25 cellular contexts compared by ENCODE assay signal in genomic region chr9:71072587-71072986, GRCh38. TPM values are rescaled to one million over a fixed set of nuclear protein-coding genes. Genes with fewer than 3 reads are reported as not detected.
"Had no signal": no experiment of that assay in that cellular context is flagged by ENCODE, and none has a peak within 500 bp of the region (broad histone marks: within the 10 kb centered on the region; RNA-seq: fewer than 3 reads in every experiment).

No MANE protein-coding gene starts in this region.

- H3K9me3 ChIP-seq: gastroesophageal sphincter, heart right ventricle, neutrophil, right lobe of liver, stomach, thyroid gland, vagina had no signal

- H3K27me3 ChIP-seq: dorsolateral prefrontal cortex, gastroesophageal sphincter, heart right ventricle, neutrophil, right lobe of liver, stomach, thyroid gland, vagina had no signal

- DNase-seq: dorsolateral prefrontal cortex; effector CD4-positive, alpha-beta T cell; glutamatergic neuron; heart right ventricle; hippocampal formation; kidney glomerular epithelial cell; left ventricle myocardium superior; naive B cell; right lobe of liver; stimulated activated CD4-positive, alpha-beta T cell treated with anti-CD3 and anti-CD28 coated beads, Interleukin-12 subunit alpha, Interleukin-12 subunit beta, amount 100 ng/mL, for 4 hours; stimulated activated CD4-positive, alpha-beta T cell treated with anti-CD3 and anti-CD28 coated beads, Interleukin-1b, Interleukin-23, amount 100 ng/mL, for 48 hours; stimulated activated CD4-positive, alpha-beta T cell treated with anti-CD3 and anti-CD28 coated beads, Interleukin-4, amount 100 ng/mL, for 24 hours; stimulated activated naive CD4-positive, alpha-beta T cell treated with Interleukin-2 at 50 U/mL for 16 hours; stomach; thyroid gland; trophoblast cell had no signal

- H3K27ac ChIP-seq: dorsolateral prefrontal cortex, gastroesophageal sphincter, heart right ventricle, neutrophil, parathyroid adenoma, right lobe of liver, stomach, thyroid gland, vagina had no signal

- H2AFZ ChIP-seq: parathyroid adenoma had no signal

- ATAC-seq: gastroesophageal sphincter; heart right ventricle; left ventricle myocardium superior; natural killer cell treated with Interleukin-12 subunit alpha and Interleukin-12 subunit beta and Interleukin-15 and Interleukin-18, amount 100 ng/mL, for 72 hours; right lobe of liver; stimulated activated effector memory CD8-positive, alpha-beta T cell treated with anti-CD3 and anti-CD28 coated beads, Interleukin-12 subunit alpha, Interleukin-12 subunit beta, amount 100 ng/mL, for 72 hours had no signal

- H3K79me2 ChIP-seq: parathyroid adenoma had no signal

- H3K4me1 ChIP-seq: gastroesophageal sphincter, heart right ventricle, parathyroid adenoma, right lobe of liver, stomach, thyroid gland, vagina had no signal

- H3K4me2 ChIP-seq: smooth muscle cell had no signal

- H3K36me3 ChIP-seq: gastroesophageal sphincter, heart right ventricle, neutrophil, right lobe of liver, stomach, thyroid gland, vagina had no signal

- H3K4me3 ChIP-seq: dorsolateral prefrontal cortex, gastroesophageal sphincter, heart right ventricle, lung, right lobe of liver, smooth muscle cell, stomach, thyroid gland, vagina had no signal

- H3K9ac ChIP-seq: parathyroid adenoma had no signal

RNA-seq across cellular contexts. Expression of gene TRPM3, which starts 48.8 kb away (rescaled TPM):
- total RNA-seq: mononuclear cell; natural killer cell treated with Interleukin-12 subunit alpha and Interleukin-12 subunit beta and Interleukin-15 and Interleukin-18, amount 100 ng/mL, for 72 hours; smooth muscle cell had no signal
- polyA plus RNA-seq: smooth muscle cell had no signal
